In the genomic region with DNA sequence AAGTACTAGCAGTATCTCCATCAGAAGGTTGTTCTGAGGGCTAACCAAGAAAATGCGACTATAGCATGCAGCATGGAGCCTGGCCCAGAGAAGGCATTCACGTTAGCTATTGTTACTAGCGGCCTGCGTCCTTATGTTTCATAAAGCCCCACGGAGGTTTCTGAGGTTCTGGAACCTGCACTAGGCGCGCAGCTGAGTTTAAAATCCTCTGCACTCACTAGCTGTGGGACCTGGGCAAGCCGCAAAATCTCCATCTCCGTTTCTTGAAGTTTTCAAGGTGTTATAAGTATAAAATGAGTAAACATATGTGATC, we compare ENCODE assay signal across 8 cellular contexts. TPM values are rescaled to one million over a fixed set of nuclear protein-coding genes. Genes with fewer than 3 reads are reported as not detected.
DNase-seq lines count a peak whose midpoint lies in the region; ATAC-seq and TF ChIP-seq lines count a peak whose summit lies in the region.

No MANE protein-coding gene starts in this region.

- peaks cover 10% of the 10 kb centered on the region for H3K27me3 Mint-ChIP-seq in T-helper 17 cell

- TF ChIP-seq CTCF in fibroblast of pulmonary artery (IDR thresholded peaks at IDR 0.05; ENCODE audit: low read length, missing control alignments), result no peak

- DNase-seq in activated CD8-positive, alpha-beta memory T cell treated with anti-CD3 and anti-CD28 coated beads, Interleukin-2, amount 50 U/mL, for 4 hours, result peak; percentile 18
- DNase-seq in activated CD8-positive, alpha-beta memory T cell treated with anti-CD3 and anti-CD28 coated beads for 24 hours, result no peak
- DNase-seq in T-helper 17 cell (no peak), fibroblast of pulmonary artery (ENCODE audit: low read depth) (peak; percentile 21), pons (ENCODE audit: low spot score) (peak; percentile 42), kidney tubule cell (ENCODE audit: low spot score) (no peak), NCI-H446 (lab: John Stamatoyannopoulos, UW) (no peak), NCI-H1930 (lab: John Stamatoyannopoulos, UW) (no peak)

- peak overlapping the region; percentile 82 for H3K27ac Mint-ChIP-seq in T-helper 17 cell

- H3K4me3 Mint-ChIP-seq in T-helper 17 cell, result peak overlapping the region; percentile 95

- H3K4me3 ChIP-seq in fibroblast of pulmonary artery (replicated peaks; ENCODE audit: low read depth, low read length), result peak overlapping the region; percentile 75

- H3K9me3 ChIP-seq in T-helper 17 cell (ENCODE audit: control insufficient read depth, low read length, poor library complexity, severe bottlenecking), result no peaks in the 10 kb centered on the region

- ATAC-seq in T-helper 17 cell, result no peak

- H3K36me3 Mint-ChIP-seq in T-helper 17 cell (ENCODE audit: low read depth), result peaks cover 2% of the 10 kb centered on the region

- H3K4me1 Mint-ChIP-seq in T-helper 17 cell, result peaks cover 34% of the 10 kb centered on the region

RNA-seq across cellular contexts. Expression of a gene that starts 0.7 kb away (rescaled TPM):
- 10 to 100 TPM; 20.0 to 27.0 TPM for total RNA-seq in T-helper 17 cell

Comparison
In these comparisons a context has a peak if more than half of its experiments do, and no peak if none do; other contexts are left out.
1. DNase-seq: peak in activated CD8-positive, alpha-beta memory T cell treated with anti-CD3 and anti-CD28 coated beads, Interleukin-2, amount 50 U/mL, for 4 hours (single experiment), fibroblast of pulmonary artery (single experiment) and pons (single experiment); none in activated CD8-positive, alpha-beta memory T cell treated with anti-CD3 and anti-CD28 coated beads for 24 hours (single experiment), T-helper 17 cell (0 of 3), kidney tubule cell (single experiment), NCI-H446 (0 of 2) and NCI-H1930 (0 of 2).